ENCODE assay signal across 8 cellular contexts in genomic region chr17:1227917-1228751, GRCh38. TPM values are rescaled to one million over a fixed set of nuclear protein-coding genes. Genes with fewer than 3 reads are reported as not detected.
A peak's percentile ranks its signal among the peaks of the same experiment; 100 is the strongest.
DNase-seq lines count a peak whose midpoint lies in the region; ATAC-seq and TF ChIP-seq lines count a peak whose summit lies in the region.

No MANE protein-coding gene starts in this region.

- H3K9ac ChIP-seq in BLaER1 treated with 17β-estradiol and CSF1 and Interleukin-3, amounts not matched to agents 10 nM and 100 nM: peak overlapping the region; percentile 56 to 96 (median 78); a peak in 21 of 22 replicates

- H3K27me3 ChIP-seq in BLaER1 treated with 17β-estradiol and CSF1 and Interleukin-3, amounts not matched to agents 10 nM and 100 nM: peaks cover 0 to 69% (median 64%) of the 10 kb centered on the region in 11 experiments; a peak in 21 of 22 replicates

- H3K27me3 Mint-ChIP-seq in central memory CD8-positive, alpha-beta T cell: peaks cover 42% of the 10 kb centered on the region
- peaks cover 4 to 10% (median 7%) of the 10 kb centered on the region in 3 donors for H3K27me3 Mint-ChIP-seq in naive B cell

- peaks cover 26 to 65% (median 30%) of the 10 kb centered on the region in 10 experiments for H3K4me1 ChIP-seq in BLaER1 treated with 17β-estradiol and CSF1 and Interleukin-3, amounts not matched to agents 10 nM and 100 nM

- peaks cover 23% of the 10 kb centered on the region for H3K4me1 Mint-ChIP-seq in central memory CD8-positive, alpha-beta T cell
- H3K4me1 Mint-ChIP-seq in naive B cell: peaks cover 40 to 55% (median 53%) of the 10 kb centered on the region in 3 donors

- H3K4me2 ChIP-seq in BLaER1 treated with 17β-estradiol and CSF1 and Interleukin-3, amounts not matched to agents 10 nM and 100 nM: peak overlapping the region; percentile 96 to 100 (median 98)

- no peaks in the 10 kb centered on the region for H3K9me3 Mint-ChIP-seq in central memory CD8-positive, alpha-beta T cell
- no peaks in the 10 kb centered on the region for H3K9me3 Mint-ChIP-seq in naive B cell

- peak; percentile 8 for DNase-seq in NCI-H69 (lab: John Stamatoyannopoulos, UW)
- peak in 1 of 2 donors; percentile 21 for DNase-seq in central memory CD8-positive, alpha-beta T cell (ENCODE audit: low spot score in 2 of 2)
- peak; percentile 80 for DNase-seq in naive B cell
- no peak for DNase-seq in COLO668 (lab: John Stamatoyannopoulos, UW; ENCODE audit: unreplicated experiment)
- DNase-seq in AG08396 (ENCODE audit: low spot score): no peak
- DNase-seq in mucosa of gallbladder (ENCODE audit: low spot score): no peak

- TF ChIP-seq POLR2A in GM19193 (IDR thresholded peaks at IDR 0.05; ENCODE audit: extremely low read depth, insufficient read depth, insufficient read length): peak; percentile 49

- peak overlapping the region; percentile 67 to 99 (median 82) for H3K4me3 ChIP-seq in BLaER1 treated with 17β-estradiol and CSF1 and Interleukin-3, amounts not matched to agents 10 nM and 100 nM

- H3K4me3 Mint-ChIP-seq in central memory CD8-positive, alpha-beta T cell: peak overlapping the region; percentile 86
- peak overlapping the region; percentile 83 to 97 (median 95) for H3K4me3 Mint-ChIP-seq in naive B cell

- no peaks in the 10 kb centered on the region for H3K9me3 ChIP-seq in BLaER1 treated with 17β-estradiol and CSF1 and Interleukin-3, amounts not matched to agents 10 nM and 100 nM (replicated peaks in 1 of 11)

- peaks cover 0 to 32% (median 0%) of the 10 kb centered on the region in 11 experiments; a peak in 9 of 22 replicates for H3K36me3 ChIP-seq in BLaER1 treated with 17β-estradiol and CSF1 and Interleukin-3, amounts not matched to agents 10 nM and 100 nM

- peaks cover 10 to 58% (median 46%) of the 10 kb centered on the region in 11 experiments; a peak in 17 of 22 replicates for H4K20me1 ChIP-seq in BLaER1 treated with 17β-estradiol and CSF1 and Interleukin-3, amounts not matched to agents 10 nM and 100 nM

- peak overlapping the region in 8 of 11 experiments; percentile 2 to 88 (median 74); a peak in 10 of 22 replicates for H3K27ac ChIP-seq in BLaER1 treated with 17β-estradiol and CSF1 and Interleukin-3, amounts not matched to agents 10 nM and 100 nM

- peak overlapping the region; percentile 86 for H3K27ac Mint-ChIP-seq in central memory CD8-positive, alpha-beta T cell (ENCODE audit: low read depth)
- peak overlapping the region; percentile 83 to 97 (median 91) for H3K27ac Mint-ChIP-seq in naive B cell

- peaks cover 7% of the 10 kb centered on the region for H3K36me3 Mint-ChIP-seq in central memory CD8-positive, alpha-beta T cell (ENCODE audit: insufficient read depth)
- peaks cover 0 to 6% of the 10 kb centered on the region in 2 donors for H3K36me3 Mint-ChIP-seq in naive B cell

- ATAC-seq in central memory CD8-positive, alpha-beta T cell (replicated peaks; ENCODE audit: extremely low read depth, poor library complexity, severe bottlenecking): peak; percentile 36
- ATAC-seq in naive B cell (ENCODE audit: low read depth in 2 of 2): peak; percentile 65 to 72

RNA-seq across cellular contexts. Expression of gene BHLHA9, which starts 42.1 kb away (rescaled TPM):
- polyA plus RNA-seq in naive B cell (ENCODE audit: low read depth in 6 of 6): not detected
- not detected for total RNA-seq in mucosa of gallbladder

RNA-seq across cellular contexts. Expression of gene ABR, which starts 48.4 kb away (rescaled TPM):
- 10 to 100 TPM in 5 of 6 donors, 1 to 10 TPM in 1; 4.3 to 47.2 (median 28.1) TPM for polyA plus RNA-seq in naive B cell (ENCODE audit: low read depth in 6 of 6)
- total RNA-seq in mucosa of gallbladder: 279 TPM

RNA-seq across cellular contexts. Expression of gene TRARG1, which starts 51.3 kb away (rescaled TPM):
- polyA plus RNA-seq in naive B cell (ENCODE audit: low read depth in 6 of 6): not detected
- not detected for total RNA-seq in mucosa of gallbladder

Comparison
In these comparisons a context has a peak if more than half of its experiments do, and no peak if none do; other contexts are left out.
1. DNase-seq: peak in NCI-H69 (single experiment) and naive B cell (single experiment); none in COLO668 (single experiment), AG08396 (single experiment) and mucosa of gallbladder (single experiment).